ENCODE assay signal across 8 cellular contexts in the genomic region with DNA sequence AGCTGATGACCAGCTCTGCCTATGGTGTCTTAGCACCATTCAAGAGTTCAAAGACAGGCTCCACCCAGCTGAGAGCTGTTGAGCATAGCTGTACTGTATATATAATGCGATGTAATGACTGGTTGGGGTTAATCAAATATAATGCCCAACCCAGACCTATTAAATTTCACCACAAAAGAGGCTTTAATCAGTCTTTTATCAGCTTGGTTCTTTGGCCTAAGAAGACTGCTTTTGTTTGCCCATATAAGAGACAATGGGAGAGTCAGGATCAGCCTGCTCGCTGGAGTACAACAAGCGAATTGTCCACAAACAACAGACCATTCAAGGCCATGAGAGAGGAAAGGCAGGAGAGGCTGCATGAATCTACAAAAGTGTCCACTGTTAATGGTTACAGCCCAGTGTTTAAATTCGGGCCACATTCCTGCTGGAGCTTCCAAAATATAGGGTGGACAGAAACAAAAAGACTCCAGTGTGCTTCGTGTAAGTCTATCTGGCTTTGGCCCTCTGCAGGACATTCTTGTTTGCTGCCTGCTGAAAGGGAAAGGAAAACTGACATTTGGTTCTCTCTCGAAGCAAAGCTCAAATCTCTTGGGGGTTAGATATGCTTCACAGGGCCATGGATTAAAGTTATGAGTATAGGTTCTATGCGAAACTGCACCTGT.
DNase-seq lines count a peak whose midpoint lies in the region; ATAC-seq and TF ChIP-seq lines count a peak whose summit lies in the region.

No MANE protein-coding gene starts in this region.

- TF ChIP-seq CTCF in A673 (conservative IDR thresholded peaks at IDR 0.05; ENCODE audit: low read depth, low read length) = no peak

- H3K9me3 ChIP-seq in A673 (ENCODE audit: low read depth, low read length, poor library complexity, severe bottlenecking) = no peaks in the 10 kb centered on the region

- ATAC-seq in GM21529 (IDR thresholded peaks at IDR 0.05; ENCODE audit: unreplicated experiment) = peak; percentile 74

- peak; percentile 17 for DNase-seq in ELR (ENCODE audit: low read depth)
- DNase-seq in NCI-H524 (lab: John Stamatoyannopoulos, UW) = peak; percentile 69 to 91
- DNase-seq in inferior parietal cortex (ENCODE audit: extremely low spot score) = peak; percentile 93
- DNase-seq in A673 (ENCODE audit: low spot score) = no peak
- DNase-seq in ecto neural progenitor cell (ENCODE audit: low spot score) = no peak
- no peak for DNase-seq in activated naive CD4-positive, alpha-beta T cell treated with anti-CD3 and anti-CD28 coated beads, Interleukin-2, amount 10 ng/mL, durations not matched to agents 7 days and 5 days
- no peak for DNase-seq in stimulated activated naive CD4-positive, alpha-beta T cell treated with Interleukin-2 at 50 U/mL for 16 hours (lab: John Stamatoyannopoulos, UW)

- H3K27ac Mint-ChIP-seq in activated naive CD4-positive, alpha-beta T cell treated with anti-CD3 and anti-CD28 coated beads, Interleukin-2, amount 10 ng/mL, durations not matched to agents 7 days and 5 days = no peak overlapping the region

- H3K4me1 ChIP-seq in A673 (ENCODE audit: insufficient read depth, low read length, poor library complexity, severe bottlenecking) = peaks cover 6% of the 10 kb centered on the region

- H3K27me3 ChIP-seq in A673 (replicated peaks; ENCODE audit: insufficient read depth, low read depth, low read length, poor library complexity) = no peaks in the 10 kb centered on the region

- POLR2A ChIA-PET in A673 (lab: Charles Lee; ENCODE audit: low non-redundant PET) = no interaction called here

- no peaks in the 10 kb centered on the region for H3K36me3 Mint-ChIP-seq in activated naive CD4-positive, alpha-beta T cell treated with anti-CD3 and anti-CD28 coated beads, Interleukin-2, amount 10 ng/mL, durations not matched to agents 7 days and 5 days

- no peak overlapping the region for H3K27ac ChIP-seq in A673 (ENCODE audit: low read depth, low read length, poor library complexity, severe bottlenecking)

- H3K4me1 Mint-ChIP-seq in activated naive CD4-positive, alpha-beta T cell treated with anti-CD3 and anti-CD28 coated beads, Interleukin-2, amount 10 ng/mL, durations not matched to agents 7 days and 5 days = peaks cover 6% of the 10 kb centered on the region

- H3K36me3 ChIP-seq in A673 (ENCODE audit: insufficient read depth, low read length, poor library complexity, severe bottlenecking) = no peaks in the 10 kb centered on the region

- H3K4me3 ChIP-seq in A673 (ENCODE audit: low read depth, low read length, poor library complexity, severe bottlenecking) = no peak overlapping the region

- no TSS peak for BruUV-seq in A673 (replicated peaks; lab: Mats Ljungman, UMichigan)

- H3K4me3 Mint-ChIP-seq in activated naive CD4-positive, alpha-beta T cell treated with anti-CD3 and anti-CD28 coated beads, Interleukin-2, amount 10 ng/mL, durations not matched to agents 7 days and 5 days = no peak overlapping the region

- CTCF ChIA-PET in A673 (lab: Charles Lee) = no interaction called here
- CTCF ChIA-PET in activated naive CD4-positive, alpha-beta T cell treated with anti-CD3 and anti-CD28 coated beads, Interleukin-2, amount 10 ng/mL, durations not matched to agents 7 days and 5 days (lab: Charles Lee) = no interaction called here

- H3K9me3 Mint-ChIP-seq in activated naive CD4-positive, alpha-beta T cell treated with anti-CD3 and anti-CD28 coated beads, Interleukin-2, amount 10 ng/mL, durations not matched to agents 7 days and 5 days = no peaks in the 10 kb centered on the region

- intact Hi-C loops in A673 (cut with micrococcal nuclease; ENCODE audit: unreplicated experiment) = no loop called here

- no peaks in the 10 kb centered on the region for H3K27me3 Mint-ChIP-seq in activated naive CD4-positive, alpha-beta T cell treated with anti-CD3 and anti-CD28 coated beads, Interleukin-2, amount 10 ng/mL, durations not matched to agents 7 days and 5 days

Comparison
In these comparisons a context has a peak if more than half of its experiments do, and no peak if none do; other contexts are left out.
1. DNase-seq: peak in ELR (single experiment), NCI-H524 (2 of 2) and inferior parietal cortex (single experiment); none in A673 (single experiment), ecto neural progenitor cell (single experiment), activated naive CD4-positive, alpha-beta T cell treated with anti-CD3 and anti-CD28 coated beads, Interleukin-2, amount 10 ng/mL, durations not matched to agents 7 days and 5 days (single experiment) and stimulated activated naive CD4-positive, alpha-beta T cell treated with Interleukin-2 at 50 U/mL for 16 hours (single experiment).